8 cellular contexts compared by ENCODE assay signal in the genomic region with DNA sequence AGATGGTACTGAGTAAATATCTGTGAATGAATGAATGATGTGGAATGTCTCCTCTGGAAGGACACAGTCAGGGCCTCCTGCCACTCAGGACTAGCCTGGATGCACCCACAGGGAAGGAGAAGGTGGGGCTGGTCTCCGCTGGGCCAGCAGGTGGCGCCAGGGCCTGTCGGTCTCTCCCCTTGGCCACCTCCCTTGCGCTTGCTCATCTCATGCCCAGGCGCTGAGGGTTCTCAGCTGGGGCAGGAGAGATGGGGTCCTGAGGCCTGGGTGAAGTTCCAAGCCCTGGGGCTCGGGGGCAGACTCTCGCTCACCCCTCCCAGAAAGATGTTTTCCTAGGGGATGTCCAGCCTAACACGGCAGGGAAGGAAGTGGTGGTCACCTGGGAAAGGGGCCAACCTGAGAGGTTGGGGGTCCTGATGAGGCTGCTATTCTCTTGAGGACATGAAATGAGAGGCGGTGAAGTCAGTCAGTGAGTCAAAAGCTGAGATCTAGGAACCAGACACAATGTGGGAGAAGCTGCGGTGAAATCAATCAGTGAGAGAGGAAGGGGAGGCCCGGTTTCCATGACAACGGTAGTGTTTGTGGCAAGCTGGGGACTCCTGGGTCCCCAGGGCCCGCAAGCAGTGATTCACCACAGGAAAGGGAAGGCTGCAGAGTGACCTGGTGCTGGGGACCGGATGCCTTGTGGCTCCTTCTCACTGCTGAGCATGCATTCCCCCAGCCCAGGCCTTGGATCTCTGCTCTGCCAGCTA. TPM values are rescaled to one million over a fixed set of nuclear protein-coding genes. Genes with fewer than 3 reads are reported as not detected.
DNase-seq lines count a peak whose midpoint lies in the region; ATAC-seq, FAIRE-seq and TF ChIP-seq lines count a peak whose summit lies in the region.

No MANE protein-coding gene starts in this region.

- H3K9me3 Mint-ChIP-seq in T-cell, result no peaks in the 10 kb centered on the region
- H3K9me3 Mint-ChIP-seq in activated naive CD8-positive, alpha-beta T cell treated with anti-CD3 and anti-CD28 coated beads, Interleukin-2, amount 50 U/mL, for 24 hours, result no peaks in the 10 kb centered on the region

- H3K27me3 ChIP-seq in cardiac muscle cell (no peaks in the 10 kb centered on the region), psoas muscle (ENCODE audit: insufficient read depth in 3 of 3, low read length in 2 of 3) (no peaks in the 10 kb centered on the region)

- H3K4me1 ChIP-seq in cardiac muscle cell (ENCODE audit: low read depth), result no peaks in the 10 kb centered on the region
- peaks cover 17% of the 10 kb centered on the region for H3K4me1 ChIP-seq in psoas muscle

- H3K36me3 Mint-ChIP-seq in T-cell, result no peaks in the 10 kb centered on the region
- peaks cover 3% of the 10 kb centered on the region for H3K36me3 Mint-ChIP-seq in activated naive CD8-positive, alpha-beta T cell treated with anti-CD3 and anti-CD28 coated beads, Interleukin-2, amount 50 U/mL, for 24 hours (ENCODE audit: low read depth)

- peaks cover 5% of the 10 kb centered on the region for H3K36me3 ChIP-seq in cardiac muscle cell
- H3K36me3 ChIP-seq in psoas muscle (ENCODE audit: insufficient read depth in 1 of 2, low read depth in 1 of 2), result no peaks in the 10 kb centered on the region

- ATAC-seq in HG02571 (IDR thresholded peaks at IDR 0.05; ENCODE audit: unreplicated experiment) (peak; percentile 66), T-cell (replicated peaks in 1 of 4) (peak; percentile 81 to 85 (median 82)), psoas muscle (peak; percentile 98 to 100 (median 98))
- ATAC-seq in activated naive CD8-positive, alpha-beta T cell treated with anti-CD3 and anti-CD28 coated beads, Interleukin-2, amount 50 U/mL, for 24 hours, result peak; percentile 81

- H3K4me3 Mint-ChIP-seq in T-cell, result peak overlapping the region; percentile 48 to 64 (median 53)
- H3K4me3 Mint-ChIP-seq in activated naive CD8-positive, alpha-beta T cell treated with anti-CD3 and anti-CD28 coated beads, Interleukin-2, amount 50 U/mL, for 24 hours, result peak overlapping the region; percentile 76

- POLR2A ChIA-PET in T-cell (lab: Charles Lee), result interaction anchor here (0.6 to 3.0 kb wide), 9 partner anchors 10 to 136 kb away, joined by 4 to 25 read pairs (median 6); partner anchors contain the start of genes LMNA (in 1 of the 2) and SLC25A44 (in 1 of the 2)

- peak overlapping the region; percentile 59 for H3K27ac ChIP-seq in cardiac muscle cell
- peak overlapping the region; percentile 53 for H3K27ac ChIP-seq in psoas muscle

- peak; percentile 51 for TF ChIP-seq CTCF in GM12801 (IDR thresholded peaks at IDR 0.05; ENCODE audit: extremely low read depth, insufficient read length)
- peak; percentile 89 for TF ChIP-seq CTCF in NB4 (IDR thresholded peaks at IDR 0.05; ENCODE audit: low read depth, low read length)
- peak; percentile 99 for TF ChIP-seq CTCF in cardiac muscle cell (IDR thresholded peaks at IDR 0.05; ENCODE audit: low read depth, low read length)
- TF ChIP-seq CTCF in psoas muscle (IDR thresholded peaks at IDR 0.05), result peak; percentile 95

- intact Hi-C loops in psoas muscle (cut with DNase I), result loop anchor here (1.0 to 2.0 kb wide), 2 partner anchors 33 to 34 kb away; no protein-coding TSS in a partner anchor

- peaks cover 0 to 4% of the 10 kb centered on the region in 2 donors for H3K27me3 Mint-ChIP-seq in T-cell
- peaks cover 34% of the 10 kb centered on the region for H3K27me3 Mint-ChIP-seq in activated naive CD8-positive, alpha-beta T cell treated with anti-CD3 and anti-CD28 coated beads, Interleukin-2, amount 50 U/mL, for 24 hours

- no peak for TF ChIP-seq POLR2A in NB4 (IDR thresholded peaks at IDR 0.05; ENCODE audit: extremely low read depth, insufficient read length)

- no peak for FAIRE-seq in urothelium cell line (lab: Jason Lieb, UNC)

- peak overlapping the region; percentile 81 to 93 for H3K27ac Mint-ChIP-seq in T-cell
- peak overlapping the region; percentile 98 for H3K27ac Mint-ChIP-seq in activated naive CD8-positive, alpha-beta T cell treated with anti-CD3 and anti-CD28 coated beads, Interleukin-2, amount 50 U/mL, for 24 hours

- no peaks in the 10 kb centered on the region for H3K9me3 ChIP-seq in cardiac muscle cell (ENCODE audit: low read depth)
- no peaks in the 10 kb centered on the region for H3K9me3 ChIP-seq in psoas muscle

- DNase-seq in NB4 (ENCODE audit: low read depth) (peak; percentile 96), T-cell (peak; percentile 67 to 91 (median 82)), cardiac muscle cell (ENCODE audit: low read depth in 1 of 2, low spot score in 1 of 2) (peak; percentile 84 to 90), psoas muscle (peak; percentile 93 to 96), urothelium cell line (ENCODE audit: low spot score) (peak; percentile 85)
- DNase-seq in activated naive CD8-positive, alpha-beta T cell treated with anti-CD3 and anti-CD28 coated beads, Interleukin-2, amount 50 U/mL, for 24 hours, result peak; percentile 91

- H3K4me3 ChIP-seq in NB4 (ENCODE audit: low read depth, low read length) (no peak overlapping the region), cardiac muscle cell (no peak overlapping the region), psoas muscle (no peak overlapping the region)

- peaks cover 37 to 52% (median 41%) of the 10 kb centered on the region in 3 donors for H3K4me1 Mint-ChIP-seq in T-cell
- H3K4me1 Mint-ChIP-seq in activated naive CD8-positive, alpha-beta T cell treated with anti-CD3 and anti-CD28 coated beads, Interleukin-2, amount 50 U/mL, for 24 hours, result peaks cover 61% of the 10 kb centered on the region

- CTCF ChIA-PET in T-cell (lab: Charles Lee), result interaction anchor here (0.8 to 6.6 kb wide), 13 partner anchors 8 to 128 kb away, joined by 3 to 115 read pairs (median 5); partner anchors contain the start of genes LMNA (in 1 of the 2) and PMF1 (in 1 of the 2)

- 13 to 15% (median 14%) methylated on average over 13 to 14 of the region's 14 CpGs for WGBS in psoas muscle, 3 donors

RNA-seq across cellular contexts. Expression of gene MEX3A, which starts 14.6 kb away (rescaled TPM):
- total RNA-seq in T-cell (under 1 TPM; 0.03 to 0.58 (median 0.20) TPM), cardiac muscle cell (48.8 and 58.6 TPM in 2 replicates), psoas muscle (under 1 TPM; 0.06 to 0.28 (median 0.11) TPM)
- polyA plus RNA-seq in cardiac muscle cell (17.2 and 24.8 TPM in 2 replicates), psoas muscle (under 1 TPM; 0.07 to 0.42 (median 0.22) TPM)

RNA-seq across cellular contexts. Expression of gene LMNA, which starts 17.7 kb away (rescaled TPM):
- total RNA-seq in T-cell, result 100 to 1,000 TPM in 2 of 5 donors, 10 to 100 TPM in 3; 40.3 to 970 (median 57.3) TPM
- 128 and 139 TPM in 2 replicates for total RNA-seq in cardiac muscle cell
- 99.4 and 149 TPM in 2 replicates for polyA plus RNA-seq in cardiac muscle cell
- total RNA-seq in psoas muscle, result 100 to 1,000 TPM; 161 to 392 (median 291) TPM
- 100 to 1,000 TPM; 114 to 237 (median 138) TPM for polyA plus RNA-seq in psoas muscle

RNA-seq across cellular contexts. Expression of gene RAB25, which starts 35.9 kb away (rescaled TPM):
- 1 to 10 TPM in 3 of 5 donors, under 1 TPM in 2; 0.26 to 2.3 (median 1.9) TPM for total RNA-seq in T-cell
- total RNA-seq in cardiac muscle cell, result 1.6 and 3.1 TPM in 2 replicates
- 2.1 and 2.4 TPM in 2 replicates for polyA plus RNA-seq in cardiac muscle cell
- not detected for total RNA-seq in psoas muscle
- polyA plus RNA-seq in psoas muscle, result under 1 TPM; 0.07 to 0.34 (median 0.13) TPM

RNA-seq across cellular contexts. Expression of gene LAMTOR2, which starts 42.2 kb away (rescaled TPM):
- total RNA-seq in T-cell (10 to 100 TPM; 21.5 to 37.8 (median 35.2) TPM), cardiac muscle cell (75.5 and 116 TPM in 2 replicates), psoas muscle (10 to 100 TPM; 46.1 to 63.9 (median 51.2) TPM)
- polyA plus RNA-seq in cardiac muscle cell (199 and 208 TPM in 2 replicates), psoas muscle (100 to 1,000 TPM in 1 of 3 donors, 10 to 100 TPM in 2; 89.0 to 101 (median 95.7) TPM)

RNA-seq across cellular contexts. Expression of gene UBQLN4, which starts 43.2 kb away (rescaled TPM):
- total RNA-seq in T-cell, result 10 to 100 TPM; 21.9 to 39.6 (median 37.9) TPM
- total RNA-seq in cardiac muscle cell, result 43.1 and 51.0 TPM in 2 replicates
- 29.2 and 38.5 TPM in 2 replicates for polyA plus RNA-seq in cardiac muscle cell
- total RNA-seq in psoas muscle, result 10 to 100 TPM; 46.6 to 64.9 (median 53.1) TPM
- polyA plus RNA-seq in psoas muscle, result 10 to 100 TPM; 36.8 to 73.9 (median 55.5) TPM

Comparison
In these comparisons a context has a peak if more than half of its experiments do, and no peak if none do; other contexts are left out.
1. RNA of gene MEX3A, which starts 14.6 kb away (total RNA-seq): 48.8 to 58.6 TPM in cardiac muscle cell; 0.03 to 0.58 TPM in T-cell and 0.06 to 0.28 TPM in psoas muscle; every median in the first group is over 10 times any median in the second.
2. Peak in every context shown above with its lines, with median percentiles within 50 percentile points of each other: CTCF ChIP-seq, ATAC-seq and DNase-seq.